ENCODE assay signal across 8 cellular contexts in the genomic region with DNA sequence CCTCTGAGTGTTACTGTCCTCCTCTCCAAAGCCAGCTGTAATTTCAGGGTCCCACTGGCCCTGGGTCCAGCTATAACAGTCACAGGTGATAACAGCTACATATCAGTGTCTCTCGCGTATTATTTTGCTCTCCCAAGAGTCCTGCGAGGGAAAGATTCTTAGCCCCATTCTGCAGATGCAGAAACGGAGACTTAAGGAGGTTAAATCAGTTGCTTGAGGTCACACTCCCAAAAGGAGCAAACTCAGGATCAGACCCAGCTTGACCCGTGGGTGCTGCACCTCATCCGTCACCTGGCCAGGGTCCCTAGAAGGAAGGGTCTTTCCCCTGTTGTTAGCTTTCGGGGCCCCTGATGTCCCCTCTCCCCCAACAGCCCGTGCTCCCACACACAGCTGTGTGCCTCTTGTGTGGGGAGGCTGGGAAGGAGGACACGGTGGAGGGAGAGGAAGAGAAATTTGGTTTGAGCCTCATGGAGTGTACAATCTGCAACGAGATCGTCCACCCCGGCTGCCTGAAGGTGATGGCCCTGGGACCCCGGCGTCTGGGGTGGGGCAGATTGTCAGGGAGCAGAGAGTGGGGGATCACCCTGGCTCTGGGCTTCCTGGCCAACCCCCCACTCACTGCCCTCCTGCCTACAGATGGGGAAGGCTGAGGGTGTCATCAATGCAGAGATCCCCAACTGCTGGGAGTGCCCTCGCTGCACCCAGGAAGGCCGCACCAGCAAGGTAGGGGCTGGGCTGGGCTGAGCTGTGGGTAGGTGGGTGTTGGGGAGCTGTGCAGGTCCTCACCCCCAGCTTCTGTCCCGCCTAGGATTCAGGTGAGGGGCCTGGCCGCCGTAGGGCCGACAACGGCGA. TPM values are rescaled to one million over a fixed set of nuclear protein-coding genes. Genes with fewer than 3 reads are reported as not detected.
A peak's percentile ranks its signal among the peaks of the same experiment; 100 is the strongest.
DNase-seq lines count a peak whose midpoint lies in the region; ATAC-seq and TF ChIP-seq lines count a peak whose summit lies in the region.
"Had no signal": no experiment of that assay in that cellular context is flagged by ENCODE, and none has a peak within 500 bp of the region (broad histone marks: within the 10 kb centered on the region; RNA-seq: fewer than 3 reads in every experiment).

No MANE protein-coding gene starts in this region.

- H3K27me3 Mint-ChIP-seq in glutamatergic neuron (ENCODE audit: unreplicated experiment) (peaks cover 16% of the 10 kb centered on the region), type B pancreatic cell (no peaks in the 10 kb centered on the region)

- H3K27me3 ChIP-seq in right cardiac atrium (ENCODE audit: control insufficient read depth, insufficient read depth) (no peaks in the 10 kb centered on the region), right atrium auricular region (no peaks in the 10 kb centered on the region)
- H3K27me3 ChIP-seq: tibial nerve had no signal

- WGBS in right cardiac atrium = 85% methylated on average over 22 of the region's 22 CpGs

- peak in 2 of 3 donors; percentile 44 to 71 for DNase-seq in right cardiac atrium
- no peak for DNase-seq in right atrium auricular region (ENCODE audit: low spot score)
- no peak for DNase-seq in glutamatergic neuron
- no peak for DNase-seq in type B pancreatic cell (ENCODE audit: extremely low spot score, unreplicated experiment)
- DNase-seq in erythroblast (lab: John Stamatoyannopoulos, UW) = no peak
- DNase-seq: effector CD4-positive, alpha-beta T cell had no signal

- no peak for TF ChIP-seq POLR2A in erythroblast (IDR thresholded peaks at IDR 0.05; ENCODE audit: low read length)

- TF ChIP-seq CTCF in right atrium auricular region (IDR thresholded peaks at IDR 0.05) (no peak), glutamatergic neuron (IDR thresholded peaks at IDR 0.05; ENCODE audit: partially characterized antibody, unreplicated experiment) (no peak), type B pancreatic cell (conservative IDR thresholded peaks at IDR 0.05) (no peak)

- no peaks in the 10 kb centered on the region for H3K36me3 Mint-ChIP-seq in glutamatergic neuron (ENCODE audit: unreplicated experiment)
- peaks cover 4% of the 10 kb centered on the region for H3K36me3 Mint-ChIP-seq in type B pancreatic cell

- intact Hi-C loops in right cardiac atrium (cut with DNase I) = loop anchor here in 1 of 4 donors (10.0 kb wide), 1 partner anchor 82 kb away; no protein-coding TSS in a partner anchor

- H3K27ac Mint-ChIP-seq in glutamatergic neuron (ENCODE audit: unreplicated experiment) (no peak overlapping the region), type B pancreatic cell (peak overlapping the region; percentile 41)

- H3K9me3 Mint-ChIP-seq in glutamatergic neuron (ENCODE audit: unreplicated experiment) (peaks cover 14% of the 10 kb centered on the region), type B pancreatic cell (no peaks in the 10 kb centered on the region)

- no peak overlapping the region for H3K4me3 ChIP-seq in right cardiac atrium (ENCODE audit: low read length)
- H3K4me3 ChIP-seq in right atrium auricular region = no peak overlapping the region
- H3K4me3 ChIP-seq: tibial nerve had no signal

- H3K4me3 Mint-ChIP-seq in glutamatergic neuron (ENCODE audit: unreplicated experiment) (peak overlapping the region; percentile 52), type B pancreatic cell (peak overlapping the region; percentile 61)

- H3K27ac ChIP-seq in right cardiac atrium (ENCODE audit: low read length) (no peak overlapping the region), right atrium auricular region (no peak overlapping the region)

- H3K36me3 ChIP-seq in right atrium auricular region = peaks cover 16% of the 10 kb centered on the region

- ATAC-seq in right cardiac atrium (no peak), GM18861 (IDR thresholded peaks at IDR 0.05; ENCODE audit: unreplicated experiment) (no peak)

- H3K9me3 ChIP-seq in right cardiac atrium (ENCODE audit: control insufficient read depth, low read length) (no peaks in the 10 kb centered on the region), right atrium auricular region (no peaks in the 10 kb centered on the region)
- H3K9me3 ChIP-seq: tibial nerve had no signal

- H3K4me1 ChIP-seq in right cardiac atrium (ENCODE audit: control insufficient read depth, insufficient read depth, low read length) = no peaks in the 10 kb centered on the region
- H3K4me1 ChIP-seq in right atrium auricular region = peaks cover 0 to 30% of the 10 kb centered on the region in 2 donors

- H3K4me1 Mint-ChIP-seq in glutamatergic neuron (ENCODE audit: low read depth, unreplicated experiment) = peaks cover 10% of the 10 kb centered on the region
- peaks cover 20% of the 10 kb centered on the region for H3K4me1 Mint-ChIP-seq in type B pancreatic cell (ENCODE audit: unreplicated experiment)

RNA-seq across cellular contexts. Expression of gene FBXL19, which starts 3.8 kb away (rescaled TPM):
- total RNA-seq in right cardiac atrium (1 to 10 TPM; 5.1 to 8.4 (median 6.6) TPM), right atrium auricular region (1 to 10 TPM; 5.7 to 7.9 TPM), glutamatergic neuron (ENCODE audit: unreplicated experiment) (76.8 TPM), type B pancreatic cell (ENCODE audit: low replicate concordance) (29.0 and 46.4 TPM in 2 replicates)
- 8.3 TPM for polyA plus RNA-seq in right cardiac atrium

RNA-seq across cellular contexts. Expression of gene ORAI3, which starts 21.7 kb away (rescaled TPM):
- total RNA-seq in right cardiac atrium (10 to 100 TPM; 11.8 to 14.6 (median 13.3) TPM), right atrium auricular region (10 to 100 TPM; 22.4 to 23.0 TPM), glutamatergic neuron (ENCODE audit: unreplicated experiment) (5.1 TPM), type B pancreatic cell (ENCODE audit: low replicate concordance) (18.7 and 19.4 TPM in 2 replicates)
- polyA plus RNA-seq in right cardiac atrium = 15.5 TPM

RNA-seq across cellular contexts. Expression of gene SETD1A, which starts 30.4 kb away (rescaled TPM):
- total RNA-seq in right cardiac atrium (10 to 100 TPM in 3 of 4 donors, 1 to 10 TPM in 1; 9.7 to 11.6 (median 10.2) TPM), right atrium auricular region (1 to 10 TPM; 3.8 to 8.6 TPM), glutamatergic neuron (ENCODE audit: unreplicated experiment) (24.3 TPM), type B pancreatic cell (ENCODE audit: low replicate concordance) (19.3 and 25.0 TPM in 2 replicates)
- polyA plus RNA-seq in right cardiac atrium = 9.6 TPM

RNA-seq across cellular contexts. Expression of gene CTF1, which starts 30.7 kb away (rescaled TPM):
- 1 to 10 TPM; 7.4 to 9.8 (median 9.1) TPM for total RNA-seq in right cardiac atrium
- polyA plus RNA-seq in right cardiac atrium = 13.1 TPM
- 1 to 10 TPM; 6.5 to 7.6 TPM for total RNA-seq in right atrium auricular region
- 1.7 TPM for total RNA-seq in glutamatergic neuron (ENCODE audit: unreplicated experiment)
- total RNA-seq in type B pancreatic cell (ENCODE audit: low replicate concordance) = 2.5 and 3.1 TPM in 2 replicates

RNA-seq across cellular contexts. Expression of gene BCL7C, which starts 33.3 kb away (rescaled TPM):
- total RNA-seq in right cardiac atrium (10 to 100 TPM; 20.6 to 31.7 (median 26.3) TPM), right atrium auricular region (10 to 100 TPM; 21.1 to 35.1 TPM), glutamatergic neuron (ENCODE audit: unreplicated experiment) (24.0 TPM), type B pancreatic cell (ENCODE audit: low replicate concordance) (26.3 and 35.0 TPM in 2 replicates)
- 29.5 TPM for polyA plus RNA-seq in right cardiac atrium

Comparison
In these comparisons a context has a peak if more than half of its experiments do, and no peak if none do; other contexts are left out.
1. DNase-seq: peak in right cardiac atrium (2 of 3); none in right atrium auricular region (single experiment), glutamatergic neuron (single experiment), type B pancreatic cell (single experiment) and erythroblast (0 of 2).